ENCODE assay signal across 18 cellular contexts in genomic region chr2:54944724-54945326, GRCh38.
DNase-seq lines count a peak whose midpoint lies in the region; ATAC-seq, FAIRE-seq and TF ChIP-seq lines count a peak whose summit lies in the region.
"Had no signal": no experiment of that assay in that cellular context is flagged by ENCODE, and none has a peak within 500 bp of the region (broad histone marks: within the 10 kb centered on the region; RNA-seq: fewer than 3 reads in every experiment).

No MANE protein-coding gene starts in this region.

- 0 out of 2 replicates have a peak overlapping the region, but pooled peaks have one; percentile 15 for H2AFZ ChIP-seq in K562 (ENCODE audit: low read depth, low read length)

- FAIRE-seq in K562 (lab: Jason Lieb, UNC): no peak
- FAIRE-seq: G401.6, HTR-8/SVneo had no signal

- ATAC-seq in K562 (no peak), HG03280 (IDR thresholded peaks at IDR 0.05; ENCODE audit: unreplicated experiment) (no peak)
- no peak for ATAC-seq in natural killer cell treated with Interleukin-12 subunit alpha and Interleukin-12 subunit beta and Interleukin-15 and Interleukin-18, amount 100 ng/mL, for 72 hours

- CTCF ChIA-PET in MCF 10A (lab: Yijun Ruan, JAX): no interaction called here
- CTCF ChIA-PET in K562 (lab: Yijun Ruan, JAX; ENCODE audit: low intra/inter-chr PET ratio): no interaction called here

- TF ChIP-seq RAD21 in K562 (CRISPR knock-in tag; conservative IDR thresholded peaks at IDR 0.05 in 1 of 2, IDR thresholded peaks at IDR 0.05 in 1 of 2): no peak

- no peaks in the 10 kb centered on the region for H3K27me3 Mint-ChIP-seq in MCF 10A (ENCODE audit: insufficient read depth, unreplicated experiment)
- H3K27me3 Mint-ChIP-seq in natural killer cell treated with Interleukin-12 subunit alpha and Interleukin-12 subunit beta and Interleukin-15 and Interleukin-18, amount 100 ng/mL, for 72 hours: no peaks in the 10 kb centered on the region

- H3K4me3 Mint-ChIP-seq in MCF 10A (ENCODE audit: unreplicated experiment): no peak overlapping the region
- peak overlapping the region; percentile 82 for H3K4me3 Mint-ChIP-seq in natural killer cell treated with Interleukin-12 subunit alpha and Interleukin-12 subunit beta and Interleukin-15 and Interleukin-18, amount 100 ng/mL, for 72 hours

- no peak for DNase-seq in breast epithelium (ENCODE audit: low spot score in 2 of 2)
- DNase-seq in MCF 10A (ENCODE audit: unreplicated experiment): no peak
- DNase-seq in K562 (ENCODE audit: extremely low read depth in 1 of 4, low spot score in 3 of 4): no peak
- no peak for DNase-seq in natural killer cell treated with Interleukin-12 subunit alpha and Interleukin-12 subunit beta and Interleukin-15 and Interleukin-18, amount 100 ng/mL, for 72 hours (ENCODE audit: low spot score)
- no peak for DNase-seq in thyroid gland
- no peak for DNase-seq in head of caudate nucleus
- no peak for DNase-seq in COR-L47 (lab: John Stamatoyannopoulos, UW)
- DNase-seq: H7, NCI-H1105, NCI-H1694, NCI-H2081 treated with DMSO at 0.1 percent for 48 hours, NCI-H748 treated with DMSO at 0.1 percent for 48 hours, OCI-M1, SJCRH30 had no signal

- no peaks in the 10 kb centered on the region for H3K9me1 ChIP-seq in K562 (ENCODE audit: control insufficient read depth, insufficient read depth, low read length)

- no peaks in the 10 kb centered on the region for H4K20me1 ChIP-seq in K562 (replicated peaks; ENCODE audit: control insufficient read depth, insufficient read depth, low read length)

- H3K4me3 ChIP-seq in breast epithelium (no peak overlapping the region), K562 (no peak overlapping the region), thyroid gland (replicated peaks in 1 of 3) (no peak overlapping the region)
- H3K4me3 ChIP-seq: SJCRH30 had no signal

- no peak overlapping the region for H3K27ac Mint-ChIP-seq in MCF 10A (ENCODE audit: low read depth, unreplicated experiment)
- H3K27ac Mint-ChIP-seq in natural killer cell treated with Interleukin-12 subunit alpha and Interleukin-12 subunit beta and Interleukin-15 and Interleukin-18, amount 100 ng/mL, for 72 hours: peak overlapping the region; percentile 84 to 95

- H3K4me2 ChIP-seq in K562 (ENCODE audit: insufficient read depth, low read length): no peak overlapping the region

- H3K4me1 Mint-ChIP-seq in MCF 10A (ENCODE audit: insufficient read depth, unreplicated experiment): peaks cover 13% of the 10 kb centered on the region
- peaks cover 20 to 31% of the 10 kb centered on the region in 2 donors for H3K4me1 Mint-ChIP-seq in natural killer cell treated with Interleukin-12 subunit alpha and Interleukin-12 subunit beta and Interleukin-15 and Interleukin-18, amount 100 ng/mL, for 72 hours (ENCODE audit: low read depth in 2 of 2)

- no peaks in the 10 kb centered on the region for H3K79me2 ChIP-seq in K562 (ENCODE audit: control insufficient read depth, insufficient read depth, low read length)

- no CpG with 5 or more reads among the region's 1 CpG for WGBS in K562 (ENCODE audit: insufficient coverage, low coverage, missing lambda C conversion rate)
- 87 to 96% methylated on average over 1 of the region's 1 CpG for WGBS in thyroid gland, 2 donors

- no peaks in the 10 kb centered on the region for H3K9me3 Mint-ChIP-seq in MCF 10A (ENCODE audit: unreplicated experiment)
- no peaks in the 10 kb centered on the region for H3K9me3 Mint-ChIP-seq in natural killer cell treated with Interleukin-12 subunit alpha and Interleukin-12 subunit beta and Interleukin-15 and Interleukin-18, amount 100 ng/mL, for 72 hours

- H3K36me3 ChIP-seq in breast epithelium: no peaks in the 10 kb centered on the region
- H3K36me3 ChIP-seq in K562 (ENCODE audit: control insufficient read depth, insufficient read depth, low read length): no peaks in the 10 kb centered on the region
- no peaks in the 10 kb centered on the region for H3K36me3 ChIP-seq in thyroid gland
- H3K36me3 ChIP-seq: SJCRH30 had no signal

- H3K4me1 ChIP-seq in breast epithelium: peaks cover 6 to 8% of the 10 kb centered on the region in 2 donors
- H3K4me1 ChIP-seq in K562 (replicated peaks in 1 of 2; ENCODE audit: control insufficient read depth in 2 of 2, insufficient read depth in 2 of 2, low read length in 2 of 2): peaks cover 2 to 5% of the 10 kb centered on the region in 2 experiments; a peak in 2 of 5 replicates
- peaks cover 17 to 29% of the 10 kb centered on the region in 2 donors for H3K4me1 ChIP-seq in thyroid gland
- H3K4me1 ChIP-seq: SJCRH30 had no signal

- TF ChIP-seq EP300 in K562 (IDR thresholded peaks at IDR 0.05; ENCODE audit: low read length): no peak

- no peaks in the 10 kb centered on the region for H3K27me3 ChIP-seq in breast epithelium
- H3K27me3 ChIP-seq in K562 (ENCODE audit: control insufficient read depth in 2 of 2, insufficient read depth in 2 of 2, low read length in 2 of 2): peaks cover 3 to 16% of the 10 kb centered on the region in 2 experiments; a peak in 4 of 5 replicates
- H3K27me3 ChIP-seq in thyroid gland: no peaks in the 10 kb centered on the region
- H3K27me3 ChIP-seq: SJCRH30 had no signal

- intact Hi-C loops in breast epithelium (cut with DNase I; ENCODE audit: low total_unique reads) (no loop called here), MCF 10A (cut with micrococcal nuclease) (no loop called here), K562 (cut with micrococcal nuclease) (no loop called here), thyroid gland (cut with DNase I) (no loop called here), head of caudate nucleus (cut with DNase I) (loop anchor here (10.0 kb wide), 1 partner anchor 60 kb away; no protein-coding TSS in a partner anchor)

- BruUV-seq in MCF 10A (replicated peaks; lab: Mats Ljungman, UMichigan) (no TSS peak), K562 (replicated peaks; lab: Mats Ljungman, UMichigan) (no TSS peak)

- TF ChIP-seq CTCF in breast epithelium (IDR thresholded peaks at IDR 0.05) (no peak), MCF 10A (IDR thresholded peaks at IDR 0.05; ENCODE audit: unreplicated experiment) (no peak), K562 (IDR thresholded peaks at IDR 0.05 in 2 of 3, conservative IDR thresholded peaks at IDR 0.05 in 1 of 3; ENCODE audit: insufficient read depth in 2 of 3, low read depth in 1 of 3, low read length in 3 of 3) (no peak), thyroid gland (IDR thresholded peaks at IDR 0.05) (no peak)

- no peak for TF ChIP-seq POLR2A in breast epithelium (IDR thresholded peaks at IDR 0.05)
- no peak for TF ChIP-seq POLR2A in K562 (conservative IDR thresholded peaks at IDR 0.05)
- no peak for TF ChIP-seq POLR2A in thyroid gland (IDR thresholded peaks at IDR 0.05)

- H3K27ac ChIP-seq in breast epithelium (peak overlapping the region; percentile 89 to 95), K562 (ENCODE audit: extremely low read depth, low read depth, low read length) (no peak overlapping the region), thyroid gland (peak overlapping the region in 2 of 3 donors; percentile 88 to 96)
- H3K27ac ChIP-seq: 22Rv1, SJCRH30 had no signal

- POLR2A ChIA-PET in MCF 10A (lab: Yijun Ruan, JAX) (interaction anchor here (0.8 to 2.5 kb wide), 7 partner anchors 12 to 106 kb away, joined by 3 to 9 read pairs (median 3); partner anchors contain the start of gene RTN4), K562 (lab: Yijun Ruan, JAX) (interaction anchor here (1.0 kb wide), 1 partner anchor 11 kb away, joined by 3 read pairs; no protein-coding TSS in a partner anchor)

- in situ Hi-C loops in K562 (cut with MboI): no loop called here

- H3K9me3 ChIP-seq in breast epithelium: no peaks in the 10 kb centered on the region
- no peaks in the 10 kb centered on the region for H3K9me3 ChIP-seq in K562 (replicated peaks; ENCODE audit: control insufficient read depth, insufficient read depth, low read depth, low read length)
- no peaks in the 10 kb centered on the region for H3K9me3 ChIP-seq in thyroid gland
- H3K9me3 ChIP-seq: SJCRH30 had no signal

- no peak overlapping the region for H3K9ac ChIP-seq in K562 (ENCODE audit: insufficient read depth in 1 of 2, low read depth in 2 of 2, low read length in 2 of 2)

- no peaks in the 10 kb centered on the region for H3K36me3 Mint-ChIP-seq in MCF 10A (ENCODE audit: insufficient read depth, unreplicated experiment)
- H3K36me3 Mint-ChIP-seq in natural killer cell treated with Interleukin-12 subunit alpha and Interleukin-12 subunit beta and Interleukin-15 and Interleukin-18, amount 100 ng/mL, for 72 hours: no peaks in the 10 kb centered on the region

TF ChIP-seq in K562, 482 proteins besides CTCF, POLR2A, EP300 and RAD21 (continues in another document):
- TF ChIP-seq ZNF655 (CRISPR knock-in tag; IDR thresholded peaks at IDR 0.05) (no peak), ZBTB9 (CRISPR knock-in tag; IDR thresholded peaks at IDR 0.05) (no peak), GATAD2A (IDR thresholded peaks at IDR 0.05) (no peak), FOXM1 (IDR thresholded peaks at IDR 0.05; ENCODE audit: low read depth) (no peak), FOXM1 (CRISPR knock-in tag; IDR thresholded peaks at IDR 0.05; ENCODE audit: low read depth) (no peak)
